Comparison of ENCODE assay signal across 20 cellular contexts in the genomic region with DNA sequence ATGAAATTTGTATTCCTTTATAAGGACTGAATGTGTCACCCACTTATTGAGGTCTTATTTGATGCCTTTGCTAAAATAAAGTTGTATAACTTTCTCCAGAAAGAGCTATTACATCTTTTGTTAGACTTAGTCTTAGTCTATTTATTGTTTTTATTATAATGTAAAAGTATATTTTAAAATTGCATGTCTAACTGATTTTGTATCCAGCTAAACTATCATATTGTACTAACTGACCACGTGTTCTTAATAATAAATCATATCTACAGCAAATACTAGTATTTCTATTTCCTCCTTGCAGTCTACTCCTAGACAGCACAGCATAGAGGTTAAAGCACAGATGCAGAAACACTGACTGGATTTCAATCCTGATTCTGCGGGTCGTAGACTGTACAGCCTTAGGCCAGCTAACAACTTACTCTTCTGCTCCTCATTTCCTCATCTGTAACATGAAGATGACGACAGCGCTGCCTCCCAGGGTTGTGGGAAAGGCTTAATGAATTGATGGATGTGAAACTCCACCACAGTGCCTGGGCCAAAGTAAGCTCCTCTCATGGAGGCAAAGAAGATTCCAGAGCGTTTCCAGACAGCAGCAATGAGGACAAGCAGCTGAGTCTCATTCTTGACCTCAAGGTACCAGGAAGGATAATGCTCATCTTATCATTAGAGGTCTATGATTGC. TPM values are rescaled to one million over a fixed set of nuclear protein-coding genes. Genes with fewer than 3 reads are reported as not detected.
DNase-seq lines count a peak whose midpoint lies in the region; ATAC-seq, FAIRE-seq and TF ChIP-seq lines count a peak whose summit lies in the region.
"Had no signal": no experiment of that assay in that cellular context is flagged by ENCODE, and none has a peak within 500 bp of the region (broad histone marks: within the 10 kb centered on the region; RNA-seq: fewer than 3 reads in every experiment).

No MANE protein-coding gene starts in this region.

- no peak for ATAC-seq in Panc1
- no peak for ATAC-seq in HepG2
- ATAC-seq in upper lobe of right lung, result no peak
- ATAC-seq: GM23338 had no signal

- WGBS in HepG2 (ENCODE audit: low lambda C conversion rate), result 50% methylated on average over 6 of the region's 6 CpGs

- DNase-seq in LHCN-M2 (ENCODE audit: low read depth) (peak; percentile 19), Panc1 (ENCODE audit: low read depth, low spot score) (no peak), HepG2 (ENCODE audit: low spot score) (no peak), upper lobe of right lung (no peak), substantia nigra (lab: John Stamatoyannopoulos, UW) (no peak), COLO829 (ENCODE audit: low spot score) (no peak), DMS53 treated with DMSO at 0.1 percent for 48 hours (lab: John Stamatoyannopoulos, UW; ENCODE audit: unreplicated experiment) (no peak)
- DNase-seq: BE2C; CD8-positive, alpha-beta memory T cell; DMS 273 treated with DMSO at 0.1 percent for 48 hours; DMS79 treated with DMSO at 0.1 percent for 48 hours; EL; H7 had no signal

- H2AFZ ChIP-seq in HepG2 (ENCODE audit: low read length), result no peak overlapping the region
- H2AFZ ChIP-seq: GM23338 had no signal

- no peak overlapping the region for H3K27ac ChIP-seq in Panc1 (ENCODE audit: low read length)
- no peak overlapping the region for H3K27ac ChIP-seq in HepG2 (ENCODE audit: extremely low read length, insufficient read depth, low read length)
- H3K27ac ChIP-seq in upper lobe of right lung, result no peak overlapping the region
- no peak overlapping the region for H3K27ac ChIP-seq in substantia nigra (ENCODE audit: low read depth, low read length, poor library complexity, severe bottlenecking)
- H3K27ac ChIP-seq: C4-2B had no signal

- no peak for TF ChIP-seq POLR2A in HepG2 (IDR thresholded peaks at IDR 0.05; ENCODE audit: insufficient read depth in 1 of 2, low read depth in 2 of 2, low read length in 2 of 2)

- TF ChIP-seq CTCF in Panc1 (IDR thresholded peaks at IDR 0.05) (no peak), HepG2 (CRISPR knock-in tag; IDR thresholded peaks at IDR 0.05) (no peak), upper lobe of right lung (IDR thresholded peaks at IDR 0.05) (no peak)

- H3K4me2 ChIP-seq in HepG2 (ENCODE audit: low read depth, low read length), result no peak overlapping the region
- H3K4me2 ChIP-seq: GM23338 had no signal

- in situ Hi-C loops in Panc1 (cut with HindIII; ENCODE audit: low pct_unique_long_range_greater_than_20kb, low sequenced_read_pairs), result no loop called here
- in situ Hi-C loops in HepG2 (cut with HindIII; ENCODE audit: extremely low pct_ligation_motif_present, low pct_unique_long_range_greater_than_20kb), result no loop called here

- H3K36me3 ChIP-seq in Panc1 (ENCODE audit: control insufficient read depth, insufficient read depth, low read length) (no peaks in the 10 kb centered on the region), HepG2 (replicated peaks in 1 of 2; ENCODE audit: control insufficient read depth in 1 of 2, insufficient read depth in 2 of 2, low read length in 2 of 2) (no peaks in the 10 kb centered on the region), upper lobe of right lung (no peaks in the 10 kb centered on the region)
- H3K36me3 ChIP-seq: BE2C had no signal

- H3K4me1 ChIP-seq in Panc1 (ENCODE audit: control insufficient read depth, insufficient read depth, low read length), result no peaks in the 10 kb centered on the region
- no peaks in the 10 kb centered on the region for H3K4me1 ChIP-seq in HepG2 (ENCODE audit: insufficient read depth, low read length)
- H3K4me1 ChIP-seq in upper lobe of right lung, result no peaks in the 10 kb centered on the region
- H3K4me1 ChIP-seq: BE2C had no signal

- no peak for TF ChIP-seq RAD21 in HepG2 (CRISPR knock-in tag; IDR thresholded peaks at IDR 0.05)

- no peak for FAIRE-seq in HepG2 (lab: Jason Lieb, UNC)
- FAIRE-seq: A204.1, G401.6, GM12891 had no signal

- intact Hi-C loops in Panc1 (cut with micrococcal nuclease; ENCODE audit: unreplicated experiment), result no loop called here
- intact Hi-C loops in HepG2 (cut with micrococcal nuclease; ENCODE audit: unreplicated experiment), result no loop called here
- intact Hi-C loops in upper lobe of right lung (cut with DNase I), result no loop called here

- H3K9ac ChIP-seq in HepG2 (ENCODE audit: insufficient read depth, low read depth, low read length), result no peak overlapping the region

- CTCF ChIA-PET in Panc1 (lab: Charles Lee), result interaction anchor here (0.6 kb wide), 1 partner anchor 144 kb away, joined by 3 read pairs; no protein-coding TSS in a partner anchor
- CTCF ChIA-PET in HepG2 (lab: Yijun Ruan, JAX; ENCODE audit: low intra/inter-chr PET ratio, low total read pairs), result no interaction called here

- TSS peak; percentile 28 for BruUV-seq in Panc1 (replicated peaks; lab: Mats Ljungman, UMichigan)
- no TSS peak for BruUV-seq in HepG2 (replicated peaks; lab: Mats Ljungman, UMichigan)

- no peak overlapping the region for H3K4me3 ChIP-seq in Panc1 (ENCODE audit: low read depth in 2 of 2, low read length in 2 of 2)
- no peak overlapping the region for H3K4me3 ChIP-seq in HepG2 (replicated peaks in 1 of 3; ENCODE audit: insufficient read depth in 1 of 3, low read depth in 2 of 3, low read length in 3 of 3)
- no peak overlapping the region for H3K4me3 ChIP-seq in upper lobe of right lung
- H3K4me3 ChIP-seq: GM23338 had no signal

- H4K20me1 ChIP-seq in HepG2 (ENCODE audit: insufficient read depth, low read length), result no peaks in the 10 kb centered on the region

- no peaks in the 10 kb centered on the region; the same call in 1 of the 2 replicates for H3K27me3 ChIP-seq in Panc1 (ENCODE audit: control insufficient read depth, insufficient read depth, low read length)
- H3K27me3 ChIP-seq in HepG2 (ENCODE audit: control insufficient read depth in 1 of 2, insufficient read depth in 2 of 2, low read length in 2 of 2), result peaks cover 0 to 65% of the 10 kb centered on the region in 2 experiments; a peak in 4 of 5 replicates
- peaks cover 43% of the 10 kb centered on the region for H3K27me3 ChIP-seq in upper lobe of right lung

- POLR2A ChIA-PET in Panc1 (lab: Charles Lee), result interaction anchor here (0.6 kb wide), 1 partner anchor 66 kb away, joined by 3 read pairs; no protein-coding TSS in a partner anchor
- POLR2A ChIA-PET in HepG2 (lab: Yijun Ruan, JAX), result no interaction called here

- TF ChIP-seq EP300 in HepG2 (IDR thresholded peaks at IDR 0.05; ENCODE audit: low read depth in 2 of 2, low read length in 2 of 2), result no peak
- no peak for TF ChIP-seq EP300 in HepG2 (CRISPR knock-in tag; IDR thresholded peaks at IDR 0.05; ENCODE audit: borderline replicate concordance)

- peaks cover 13% of the 10 kb centered on the region; the same call in 1 of the 2 replicates for H3K9me3 ChIP-seq in Panc1 (ENCODE audit: control insufficient read depth, insufficient read depth, low read depth, low read length)
- H3K9me3 ChIP-seq in HepG2 (ENCODE audit: low read length), result peaks cover 13% of the 10 kb centered on the region
- H3K9me3 ChIP-seq in upper lobe of right lung, result no peaks in the 10 kb centered on the region
- H3K9me3 ChIP-seq: BE2C had no signal

- H3K79me2 ChIP-seq in HepG2 (ENCODE audit: insufficient read depth, low read length), result no peaks in the 10 kb centered on the region

RNA-seq across cellular contexts. Expression of gene IFITM10, which starts 13.2 kb away (rescaled TPM):
- total RNA-seq in LHCN-M2 (2014; rRNA removed) (12.6 and 20.1 TPM in 2 replicates), Panc1 (2021; ENCODE audit: unreplicated experiment) (18.0 TPM), HepG2 (2016; rRNA removed; fragmentation: Illumina TruSeq; extraction: Trizol) (0.09 TPM in 1 of 2 replicates, not detected in the other), upper lobe of right lung (7.9 TPM)
- polyA plus RNA-seq in LHCN-M2 (2012), result 12.5 TPM
- polyA plus RNA-seq in Panc1 (2012; ENCODE audit: insufficient read length), result 8.0 TPM
- not detected in 2 replicates for total RNA-seq in HepG2 (2016; cell fraction: cytosol; rRNA removed; fragmentation: Illumina TruSeq; extraction: Trizol; ENCODE audit: low read depth)
- not detected in 2 replicates for total RNA-seq in HepG2 (2016; cell fraction: insoluble cytoplasmic fraction; rRNA removed; fragmentation: Illumina TruSeq; extraction: Trizol)
- not detected in 2 replicates for total RNA-seq in HepG2 (2016; cell fraction: membrane; rRNA removed; fragmentation: Illumina TruSeq; extraction: Trizol)
- total RNA-seq in HepG2 (2016; cell fraction: nucleus; rRNA removed; fragmentation: Illumina TruSeq; extraction: Trizol), result not detected in 2 replicates
- 0.13 and 0.22 TPM in 2 replicates for polyA plus RNA-seq in HepG2 (2011; rRNA removed)
- 0.08 and 0.11 TPM in 2 replicates for polyA plus RNA-seq in HepG2 (2011; cell fraction: cytosol; rRNA removed)
- 1.8 and 2.5 TPM in 2 replicates for polyA plus RNA-seq in HepG2 (2011; cell fraction: nucleus; rRNA removed)
- 0.47 and 1.3 TPM in 2 replicates for polyA plus RNA-seq in HepG2 (2012)
- not detected in 2 replicates for polyA plus RNA-seq in HepG2 (2016; cell fraction: cytosol; fragmentation: Illumina TruSeq; extraction: Trizol; ENCODE audit: low read depth)
- polyA plus RNA-seq in HepG2 (2016; cell fraction: insoluble cytoplasmic fraction; fragmentation: Illumina TruSeq; extraction: Trizol; ENCODE audit: low read depth), result not detected in 2 replicates
- polyA plus RNA-seq in HepG2 (2016; cell fraction: membrane; fragmentation: Illumina TruSeq; extraction: Trizol; ENCODE audit: low read depth), result not detected in 2 replicates
- not detected in 2 replicates for polyA plus RNA-seq in HepG2 (2016; cell fraction: nucleus; fragmentation: Illumina TruSeq; extraction: Trizol; ENCODE audit: insufficient read depth, low read depth)
- polyA minus RNA-seq in HepG2 (2011; rRNA and poly(A)+ RNA removed; ENCODE audit: low replicate concordance), result 0.28 and 0.44 TPM in 2 replicates
- polyA minus RNA-seq in HepG2 (2011; cell fraction: cytosol; rRNA and poly(A)+ RNA removed), result not detected in 2 replicates
- polyA minus RNA-seq in HepG2 (2011; cell fraction: nucleus; rRNA and poly(A)+ RNA removed), result 1.0 and 1.6 TPM in 2 replicates
- total RNA-seq: GM23338 had no signal

RNA-seq across cellular contexts. Expression of gene CTSD, which starts 26.5 kb away (rescaled TPM):
- total RNA-seq in LHCN-M2 (2014; rRNA removed), result 448 and 475 TPM in 2 replicates
- 723 TPM for polyA plus RNA-seq in LHCN-M2 (2012)
- total RNA-seq in Panc1 (2021; ENCODE audit: unreplicated experiment), result 1,813 TPM
- 2,493 TPM for polyA plus RNA-seq in Panc1 (2012; ENCODE audit: insufficient read length)
- 41.6 and 143 TPM in 2 replicates for total RNA-seq in HepG2 (2016; rRNA removed; fragmentation: Illumina TruSeq; extraction: Trizol)
- 27.5 and 30.2 TPM in 2 replicates for total RNA-seq in HepG2 (2016; cell fraction: cytosol; rRNA removed; fragmentation: Illumina TruSeq; extraction: Trizol; ENCODE audit: low read depth)
- 34.4 and 150 TPM in 2 replicates for total RNA-seq in HepG2 (2016; cell fraction: insoluble cytoplasmic fraction; rRNA removed; fragmentation: Illumina TruSeq; extraction: Trizol)
- total RNA-seq in HepG2 (2016; cell fraction: membrane; rRNA removed; fragmentation: Illumina TruSeq; extraction: Trizol), result 48.5 and 49.5 TPM in 2 replicates
- 148 and 175 TPM in 2 replicates for total RNA-seq in HepG2 (2016; cell fraction: nucleus; rRNA removed; fragmentation: Illumina TruSeq; extraction: Trizol)
- 230 and 408 TPM in 2 replicates for polyA plus RNA-seq in HepG2 (2011; rRNA removed)
- 243 and 281 TPM in 2 replicates for polyA plus RNA-seq in HepG2 (2011; cell fraction: cytosol; rRNA removed)
- 384 and 418 TPM in 2 replicates for polyA plus RNA-seq in HepG2 (2011; cell fraction: nucleus; rRNA removed)
- 353 and 402 TPM in 2 replicates for polyA plus RNA-seq in HepG2 (2012)
- polyA plus RNA-seq in HepG2 (2016; cell fraction: cytosol; fragmentation: Illumina TruSeq; extraction: Trizol; ENCODE audit: low read depth), result 52.6 and 53.6 TPM in 2 replicates
- 67.0 and 91.4 TPM in 2 replicates for polyA plus RNA-seq in HepG2 (2016; cell fraction: insoluble cytoplasmic fraction; fragmentation: Illumina TruSeq; extraction: Trizol; ENCODE audit: low read depth)
- 63.0 and 71.7 TPM in 2 replicates for polyA plus RNA-seq in HepG2 (2016; cell fraction: membrane; fragmentation: Illumina TruSeq; extraction: Trizol; ENCODE audit: low read depth)
- polyA plus RNA-seq in HepG2 (2016; cell fraction: nucleus; fragmentation: Illumina TruSeq; extraction: Trizol; ENCODE audit: insufficient read depth, low read depth), result 389 and 405 TPM in 2 replicates
- 165 and 658 TPM in 2 replicates for polyA minus RNA-seq in HepG2 (2011; rRNA and poly(A)+ RNA removed; ENCODE audit: low replicate concordance)
- polyA minus RNA-seq in HepG2 (2011; cell fraction: cytosol; rRNA and poly(A)+ RNA removed), result 233 and 311 TPM in 2 replicates
- 60.6 and 93.4 TPM in 2 replicates for polyA minus RNA-seq in HepG2 (2011; cell fraction: nucleus; rRNA and poly(A)+ RNA removed)
- 2,038 TPM for total RNA-seq in upper lobe of right lung

RNA-seq across cellular contexts. Expression of gene KRTAP5-6, which starts 40.2 kb away (rescaled TPM):
- total RNA-seq in LHCN-M2 (2014; rRNA removed) (not detected in 2 replicates), Panc1 (2021; ENCODE audit: unreplicated experiment) (not detected), HepG2 (2016; rRNA removed; fragmentation: Illumina TruSeq; extraction: Trizol) (not detected in 2 replicates), upper lobe of right lung (not detected)
- polyA plus RNA-seq in LHCN-M2 (2012), result not detected
- not detected for polyA plus RNA-seq in Panc1 (2012; ENCODE audit: insufficient read length)
- not detected in 2 replicates for total RNA-seq in HepG2 (2016; cell fraction: cytosol; rRNA removed; fragmentation: Illumina TruSeq; extraction: Trizol; ENCODE audit: low read depth)
- not detected in 2 replicates for total RNA-seq in HepG2 (2016; cell fraction: insoluble cytoplasmic fraction; rRNA removed; fragmentation: Illumina TruSeq; extraction: Trizol)
- not detected in 2 replicates for total RNA-seq in HepG2 (2016; cell fraction: membrane; rRNA removed; fragmentation: Illumina TruSeq; extraction: Trizol)
- not detected in 2 replicates for total RNA-seq in HepG2 (2016; cell fraction: nucleus; rRNA removed; fragmentation: Illumina TruSeq; extraction: Trizol)
- not detected in 2 replicates for polyA plus RNA-seq in HepG2 (2011; rRNA removed)
- 0.15 TPM in 1 of 2 replicates, not detected in the other for polyA plus RNA-seq in HepG2 (2011; cell fraction: cytosol; rRNA removed)
- 0.35 and 0.43 TPM in 2 replicates for polyA plus RNA-seq in HepG2 (2011; cell fraction: nucleus; rRNA removed)
- polyA plus RNA-seq in HepG2 (2012), result not detected in 2 replicates
- not detected in 2 replicates for polyA plus RNA-seq in HepG2 (2016; cell fraction: cytosol; fragmentation: Illumina TruSeq; extraction: Trizol; ENCODE audit: low read depth)
- polyA plus RNA-seq in HepG2 (2016; cell fraction: insoluble cytoplasmic fraction; fragmentation: Illumina TruSeq; extraction: Trizol; ENCODE audit: low read depth), result not detected in 2 replicates
- polyA plus RNA-seq in HepG2 (2016; cell fraction: membrane; fragmentation: Illumina TruSeq; extraction: Trizol; ENCODE audit: low read depth), result not detected in 2 replicates
- polyA plus RNA-seq in HepG2 (2016; cell fraction: nucleus; fragmentation: Illumina TruSeq; extraction: Trizol; ENCODE audit: insufficient read depth, low read depth), result not detected in 2 replicates
- polyA minus RNA-seq in HepG2 (2011; rRNA and poly(A)+ RNA removed; ENCODE audit: low replicate concordance), result not detected in 2 replicates
- not detected in 2 replicates for polyA minus RNA-seq in HepG2 (2011; cell fraction: cytosol; rRNA and poly(A)+ RNA removed)
- polyA minus RNA-seq in HepG2 (2011; cell fraction: nucleus; rRNA and poly(A)+ RNA removed), result not detected in 2 replicates
- total RNA-seq: CD8-positive, alpha-beta memory T cell; GM23338; H7; HT-29 had no signal
- polyA plus RNA-seq: CD8-positive, alpha-beta memory T cell; GM23338; IgD-negative memory B cell had no signal
